ENCODE assay signal across 1 cellular context in genomic region chr2:121856358-121856757, GRCh38.
TF ChIP-seq lines count a peak whose summit lies in the region.

No MANE protein-coding gene starts in this region.

TF ChIP-seq in K562, 482 proteins besides CTCF, POLR2A, EP300 and RAD21 (continued from another document and continues in another):
- no peak for TF ChIP-seq BRF1 (IDR thresholded peaks at IDR 0.05; ENCODE audit: borderline replicate concordance, extremely low read depth, insufficient read length)
- no peak for TF ChIP-seq MYC (IDR thresholded peaks at IDR 0.05; ENCODE audit: low read depth, low read length)
- TF ChIP-seq MYC (CRISPR knock-in tag; IDR thresholded peaks at IDR 0.05; ENCODE audit: borderline replicate concordance, low read depth) = no peak
- no peak for TF ChIP-seq TGIF2 (CRISPR knock-in tag; IDR thresholded peaks at IDR 0.05)
- no peak for TF ChIP-seq MCM5 (IDR thresholded peaks at IDR 0.05; ENCODE audit: low read depth)
- no peak for TF ChIP-seq GTF3C2 (IDR thresholded peaks at IDR 0.05; ENCODE audit: borderline replicate concordance, extremely low read depth, insufficient read length)
- TF ChIP-seq ATF4 (CRISPR knock-in tag; IDR thresholded peaks at IDR 0.05) = no peak
- no peak for TF ChIP-seq ZNF449 (CRISPR knock-in tag; IDR thresholded peaks at IDR 0.05)
- no peak for TF ChIP-seq ZFP1 (CRISPR knock-in tag; IDR thresholded peaks at IDR 0.05)
- no peak for TF ChIP-seq SMARCA5 (IDR thresholded peaks at IDR 0.05)
- no peak for TF ChIP-seq CBX1 (IDR thresholded peaks at IDR 0.05; ENCODE audit: low read depth)
- no peak for TF ChIP-seq ZNF583 (CRISPR knock-in tag; IDR thresholded peaks at IDR 0.05)
- no peak for TF ChIP-seq NR0B1 (IDR thresholded peaks at IDR 0.05; ENCODE audit: partially characterized antibody)
- no peak for TF ChIP-seq RUNX1 (IDR thresholded peaks at IDR 0.05; ENCODE audit: low read depth)
- TF ChIP-seq HNRNPUL1 (IDR thresholded peaks at IDR 0.05; ENCODE audit: low read length) = no peak
- no peak for TF ChIP-seq MITF (IDR thresholded peaks at IDR 0.05)
- TF ChIP-seq MLLT1 (IDR thresholded peaks at IDR 0.05) = no peak
- no peak for TF ChIP-seq MECOM (CRISPR knock-in tag; IDR thresholded peaks at IDR 0.05)
- no peak for TF ChIP-seq ZNF445 (CRISPR knock-in tag; IDR thresholded peaks at IDR 0.05; ENCODE audit: low read depth)
- no peak for TF ChIP-seq MTA3 (IDR thresholded peaks at IDR 0.05; ENCODE audit: borderline replicate concordance)
- peak; percentile 61 for TF ChIP-seq POLR2AphosphoS5 (IDR thresholded peaks at IDR 0.05; ENCODE audit: control insufficient read depth, insufficient read depth, low read depth, low read length)
- no peak for TF ChIP-seq SNRNP70 (optimal IDR thresholded peaks at IDR 0.05; ENCODE audit: low read depth, low read length)
- TF ChIP-seq KLF6 (CRISPR knock-in tag; IDR thresholded peaks at IDR 0.05; ENCODE audit: borderline replicate concordance) = no peak
- TF ChIP-seq CBFB (CRISPR knock-in tag; IDR thresholded peaks at IDR 0.05) = no peak
- TF ChIP-seq KDM1A (IDR thresholded peaks at IDR 0.05) = peak; percentile 15 to 30; a peak in 1 of 4 replicates
- no peak for TF ChIP-seq ZFX (CRISPR knock-in tag; IDR thresholded peaks at IDR 0.05)
- no peak for TF ChIP-seq GATA2 (CRISPR knock-in tag; IDR thresholded peaks at IDR 0.05)
- no peak for TF ChIP-seq JUNB (CRISPR knock-in tag; conservative IDR thresholded peaks at IDR 0.05)
- no peak for TF ChIP-seq CLOCK (CRISPR knock-in tag; IDR thresholded peaks at IDR 0.05; ENCODE audit: borderline replicate concordance)
- peak; percentile 98 for TF ChIP-seq KLF16 (IDR thresholded peaks at IDR 0.05)
- no peak for TF ChIP-seq STAT5A (IDR thresholded peaks at IDR 0.05; ENCODE audit: borderline replicate concordance, low read length)
- TF ChIP-seq CGGBP1 (CRISPR knock-in tag; IDR thresholded peaks at IDR 0.05) = no peak
- peak; percentile 37; the same call in 1 of the 2 replicates for TF ChIP-seq BCOR (IDR thresholded peaks at IDR 0.05)
- no peak for TF ChIP-seq DDX20 (tag; IDR thresholded peaks at IDR 0.05; ENCODE audit: low read depth)
- TF ChIP-seq XRCC5 (IDR thresholded peaks at IDR 0.05; ENCODE audit: low read depth, low read length) = no peak
- TF ChIP-seq SNAPC5 (CRISPR knock-in tag; IDR thresholded peaks at IDR 0.05) = no peak
- TF ChIP-seq ELK3 (CRISPR knock-in tag; IDR thresholded peaks at IDR 0.05) = no peak
- no peak for TF ChIP-seq TEAD2 (tag; IDR thresholded peaks at IDR 0.05)
- TF ChIP-seq MYNN (IDR thresholded peaks at IDR 0.05) = no peak
- TF ChIP-seq MYNN (CRISPR knock-in tag; IDR thresholded peaks at IDR 0.05) = no peak
- TF ChIP-seq DNMT1 (IDR thresholded peaks at IDR 0.05) = no peak
- TF ChIP-seq ZNF764 (CRISPR knock-in tag; IDR thresholded peaks at IDR 0.05; ENCODE audit: low read depth) = no peak
- TF ChIP-seq ZNF76 (CRISPR knock-in tag; IDR thresholded peaks at IDR 0.05; ENCODE audit: borderline replicate concordance) = no peak
- peak; percentile 86 for TF ChIP-seq ZNF766 (CRISPR knock-in tag; conservative IDR thresholded peaks at IDR 0.05)
- no peak for TF ChIP-seq IFI16 (CRISPR knock-in tag; IDR thresholded peaks at IDR 0.05)
- TF ChIP-seq XRCC3 (IDR thresholded peaks at IDR 0.05) = no peak
- no peak for TF ChIP-seq TRIM25 (IDR thresholded peaks at IDR 0.05; ENCODE audit: borderline replicate concordance)
- no peak for TF ChIP-seq RBBP5 (IDR thresholded peaks at IDR 0.05; ENCODE audit: borderline replicate concordance, insufficient read depth, low read length, poor library complexity, severe bottlenecking)
- no peak for TF ChIP-seq SMARCE1 (IDR thresholded peaks at IDR 0.05)
- no peak for TF ChIP-seq ATF1 (CRISPR knock-in tag; IDR thresholded peaks at IDR 0.05)
- TF ChIP-seq ATF1 (tag; IDR thresholded peaks at IDR 0.05) = no peak
- no peak for TF ChIP-seq SMAD1 (IDR thresholded peaks at IDR 0.05; ENCODE audit: low read depth, low read length, partially characterized antibody)
- TF ChIP-seq CHCHD3 (CRISPR knock-in tag; IDR thresholded peaks at IDR 0.05) = no peak
- no peak for TF ChIP-seq ZNF184 (CRISPR knock-in tag; IDR thresholded peaks at IDR 0.05)
- no peak for TF ChIP-seq CSDE1 (IDR thresholded peaks at IDR 0.05)
- TF ChIP-seq CEBPG (CRISPR knock-in tag; IDR thresholded peaks at IDR 0.05) = no peak
- TF ChIP-seq CEBPG (tag; conservative IDR thresholded peaks at IDR 0.05 in 1 of 2, IDR thresholded peaks at IDR 0.05 in 1 of 2) = no peak
